Comparison of ENCODE assay signal across 1 cellular context in genomic region chr11:7672960-7673723, GRCh38.
TF ChIP-seq lines count a peak whose summit lies in the region.

TSS of gene CYB5R2 (minus strand) at chr11:7673500. CDS start at chr11:7672825, 675 bp downstream.

TF ChIP-seq in K562, 482 proteins besides CTCF, POLR2A, EP300 and RAD21 (continued from another document):
- TF ChIP-seq MAZ (CRISPR knock-in tag; conservative IDR thresholded peaks at IDR 0.05 in 1 of 2, IDR thresholded peaks at IDR 0.05 in 1 of 2), result peak; percentile 40 to 65; a peak in 3 of 4 replicates
- TF ChIP-seq TFAP4 (CRISPR knock-in tag; IDR thresholded peaks at IDR 0.05; ENCODE audit: borderline replicate concordance), result 0 out of 2 replicates have a peak, but pooled peaks have one; percentile 3
- peak; percentile 15 for TF ChIP-seq TBP (optimal IDR thresholded peaks at IDR 0.05; ENCODE audit: low read depth, low read length)
- TF ChIP-seq PREB (CRISPR knock-in tag; IDR thresholded peaks at IDR 0.05), result no peak
- no peak for TF ChIP-seq E2F8 (IDR thresholded peaks at IDR 0.05; ENCODE audit: low read depth, partially characterized antibody)
- TF ChIP-seq NUFIP1 (IDR thresholded peaks at IDR 0.05; ENCODE audit: partially characterized antibody), result no peak
- no peak for TF ChIP-seq HNRNPK (IDR thresholded peaks at IDR 0.05; ENCODE audit: low read depth, low read length, poor library complexity, severe bottlenecking)
- no peak for TF ChIP-seq ZNF143 (CRISPR knock-in tag; IDR thresholded peaks at IDR 0.05)
- no peak for TF ChIP-seq SIN3B (IDR thresholded peaks at IDR 0.05; ENCODE audit: low read depth)
- no peak for TF ChIP-seq SIN3A (IDR thresholded peaks at IDR 0.05; ENCODE audit: borderline replicate concordance in 2 of 2, control insufficient read depth in 1 of 2, low read depth in 2 of 2, low read length in 2 of 2)
- TF ChIP-seq VEZF1 (CRISPR knock-in tag; IDR thresholded peaks at IDR 0.05), result peak; percentile 14; the same call in 1 of the 2 replicates
- no peak for TF ChIP-seq ZNF121 (CRISPR knock-in tag; conservative IDR thresholded peaks at IDR 0.05)
- no peak for TF ChIP-seq PPARD (CRISPR knock-in tag; IDR thresholded peaks at IDR 0.05)
- TF ChIP-seq ELF1 (tag; IDR thresholded peaks at IDR 0.05), result peak; percentile 36; the same call in 1 of the 2 replicates
- TF ChIP-seq PHF21A (IDR thresholded peaks at IDR 0.05; ENCODE audit: borderline replicate concordance, low read depth), result no peak
- TF ChIP-seq ZNF324 (CRISPR knock-in tag; IDR thresholded peaks at IDR 0.05), result no peak
